In genomic region chr17:37087683-37088082, GRCh38 we compare ENCODE assay signal across 10 cellular contexts.
"Had no signal": no experiment of that assay in that cellular context is flagged by ENCODE, and none has a peak within 500 bp of the region (broad histone marks: within the 10 kb centered on the region; RNA-seq: fewer than 3 reads in every experiment).

No MANE protein-coding gene starts in this region.

- H3K27me3 ChIP-seq: esophagus squamous epithelium, heart right ventricle had no signal

- H3K4me3 ChIP-seq: esophagus squamous epithelium, heart right ventricle had no signal

- H3K9me3 Mint-ChIP-seq: activated naive CD8-positive, alpha-beta T cell treated with anti-CD3 and anti-CD28 coated beads, Interleukin-2, amount 10 ng/mL, durations not matched to agents 7 days and 5 days; memory B cell; naive thymus-derived CD4-positive, alpha-beta T cell had no signal

- H3K27ac ChIP-seq: esophagus squamous epithelium, heart right ventricle had no signal

- ATAC-seq: activated CD4-positive, CD25-positive, alpha-beta regulatory T cell treated with anti-CD3 and anti-CD28 coated beads, Interleukin-2, amount 50 U/mL, for 24 hours; heart right ventricle had no signal

- H3K9me3 ChIP-seq: esophagus squamous epithelium, heart right ventricle had no signal

- H3K27me3 Mint-ChIP-seq: activated naive CD8-positive, alpha-beta T cell treated with anti-CD3 and anti-CD28 coated beads, Interleukin-2, amount 10 ng/mL, durations not matched to agents 7 days and 5 days; memory B cell; naive thymus-derived CD4-positive, alpha-beta T cell had no signal

- H3K27ac Mint-ChIP-seq: activated naive CD8-positive, alpha-beta T cell treated with anti-CD3 and anti-CD28 coated beads, Interleukin-2, amount 10 ng/mL, durations not matched to agents 7 days and 5 days; memory B cell had no signal

- H3K4me3 Mint-ChIP-seq: memory B cell had no signal

- DNase-seq: activated naive CD8-positive, alpha-beta T cell treated with anti-CD3 and anti-CD28 coated beads, Interleukin-2, amount 10 ng/mL, durations not matched to agents 7 days and 5 days; amygdala; esophagus squamous epithelium; heart right ventricle; stimulated activated CD4-positive, alpha-beta T cell treated with anti-CD3 and anti-CD28 coated beads, Interleukin-1b, Interleukin-23, amount 100 ng/mL, for 48 hours; stimulated activated CD8-positive, alpha-beta memory T cell treated with anti-CD3 and anti-CD28 coated beads, Interleukin-4, amount 100 ng/mL, for 48 hours; stimulated activated naive CD4-positive, alpha-beta T cell had no signal
